9 cellular contexts compared by ENCODE assay signal in the genomic region with DNA sequence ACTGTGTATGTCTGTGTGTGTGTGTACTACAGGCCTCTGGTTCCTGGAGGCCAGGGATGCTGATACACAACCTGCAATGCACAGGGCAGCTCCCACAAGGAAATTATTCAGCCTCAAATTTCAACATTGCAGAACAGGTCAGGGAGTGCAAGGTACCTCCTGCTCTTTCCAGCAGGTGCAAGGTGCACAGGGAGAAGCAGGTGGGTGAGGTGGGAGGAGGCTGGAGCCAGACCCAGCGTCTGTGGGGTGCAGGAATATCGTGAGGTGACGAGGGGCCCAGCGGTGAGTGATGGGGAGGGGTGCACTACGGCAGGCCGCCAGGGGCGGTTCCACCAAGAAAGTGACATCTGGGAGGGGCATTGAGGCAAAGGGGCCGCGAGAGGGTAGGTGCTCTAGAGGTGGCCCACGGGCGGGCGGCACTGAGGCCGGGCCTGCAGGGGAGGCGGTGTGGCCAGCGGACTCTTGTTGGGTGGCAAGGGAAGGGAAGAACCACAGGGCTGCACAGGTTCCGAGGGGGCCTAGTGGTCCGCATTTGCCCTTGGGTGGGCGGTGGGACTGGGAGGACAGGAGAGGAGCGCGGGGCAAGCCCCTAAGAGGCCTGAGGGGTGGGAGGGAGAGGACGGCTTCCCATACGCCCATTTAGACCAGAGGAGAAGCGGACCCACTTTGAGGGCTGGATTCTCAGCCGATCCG. TPM values are rescaled to one million over a fixed set of nuclear protein-coding genes. Genes with fewer than 3 reads are reported as not detected.
A peak's percentile ranks its signal among the peaks of the same experiment; 100 is the strongest.
DNase-seq lines count a peak whose midpoint lies in the region; ATAC-seq lines count a peak whose summit lies in the region.
"Had no signal": no experiment of that assay in that cellular context is flagged by ENCODE, and none has a peak within 500 bp of the region (broad histone marks: within the 10 kb centered on the region; RNA-seq: fewer than 3 reads in every experiment).

No MANE protein-coding gene starts in this region.

- H3K9me3 ChIP-seq in iPS DF 6.9 (ENCODE audit: control insufficient read depth, insufficient read depth, low read length) = no peaks in the 10 kb centered on the region

- H3K36me3 Mint-ChIP-seq in activated CD4-positive, alpha-beta memory T cell treated with anti-CD3 and anti-CD28 coated beads for 36 hours = no peaks in the 10 kb centered on the region
- H3K36me3 Mint-ChIP-seq: activated naive CD4-positive, alpha-beta T cell treated with anti-CD3 and anti-CD28 coated beads, Interleukin-2, amount 50 U/mL, for 72 hours had no signal

- H3K27me3 Mint-ChIP-seq in activated CD4-positive, alpha-beta memory T cell treated with anti-CD3 and anti-CD28 coated beads for 36 hours = peaks cover 4% of the 10 kb centered on the region

- H3K4me3 Mint-ChIP-seq in activated CD4-positive, alpha-beta memory T cell treated with anti-CD3 and anti-CD28 coated beads for 36 hours = peak overlapping the region; percentile 49

- POLR2A ChIA-PET in activated CD4-positive, alpha-beta memory T cell treated with anti-CD3 and anti-CD28 coated beads for 36 hours (lab: Charles Lee) = no interaction called here

- no CpG with 5 or more reads among the region's 25 CpGs for WGBS in iPS DF 6.9 (ENCODE audit: insufficient coverage, insufficient read length)

- peaks cover 5% of the 10 kb centered on the region; the same call in 1 of the 2 replicates for H3K27me3 ChIP-seq in iPS DF 6.9 (ENCODE audit: control insufficient read depth, insufficient read depth, low read length)

- no peaks in the 10 kb centered on the region for H3K4me1 Mint-ChIP-seq in activated CD4-positive, alpha-beta memory T cell treated with anti-CD3 and anti-CD28 coated beads for 36 hours (ENCODE audit: low read depth)

- no peak overlapping the region for H3K27ac Mint-ChIP-seq in activated CD4-positive, alpha-beta memory T cell treated with anti-CD3 and anti-CD28 coated beads for 36 hours
- H3K27ac Mint-ChIP-seq: activated naive CD4-positive, alpha-beta T cell treated with anti-CD3 and anti-CD28 coated beads, Interleukin-2, amount 50 U/mL, for 72 hours had no signal

- H3K4me1 ChIP-seq in iPS DF 6.9 (ENCODE audit: control insufficient read depth, insufficient read depth, low read length) = peaks cover 5% of the 10 kb centered on the region; the same call in 1 of the 2 replicates

- CTCF ChIA-PET in activated CD4-positive, alpha-beta memory T cell treated with anti-CD3 and anti-CD28 coated beads for 36 hours (lab: Charles Lee) = no interaction called here

- H3K9me3 Mint-ChIP-seq in activated CD4-positive, alpha-beta memory T cell treated with anti-CD3 and anti-CD28 coated beads for 36 hours = no peaks in the 10 kb centered on the region
- H3K9me3 Mint-ChIP-seq: activated naive CD4-positive, alpha-beta T cell treated with anti-CD3 and anti-CD28 coated beads, Interleukin-2, amount 50 U/mL, for 72 hours had no signal

- H3K4me3 ChIP-seq in iPS DF 6.9 (ENCODE audit: low read length) = peak overlapping the region; percentile 61

- H3K27ac ChIP-seq in iPS DF 6.9 (ENCODE audit: low read length) = no peak overlapping the region

- intact Hi-C loops in activated CD4-positive, alpha-beta memory T cell treated with anti-CD3 and anti-CD28 coated beads for 36 hours (cut with micrococcal nuclease) = no loop called here
- intact Hi-C loops in sciatic nerve (cut with DNase I) = no loop called here

- DNase-seq in DMS53 (lab: John Stamatoyannopoulos, UW) = peak; percentile 36
- DNase-seq in DMS53 treated with DMSO at 0.1 percent for 48 hours (lab: John Stamatoyannopoulos, UW; ENCODE audit: unreplicated experiment) = no peak
- no peak for DNase-seq in activated CD4-positive, alpha-beta memory T cell treated with anti-CD3 and anti-CD28 coated beads for 36 hours
- DNase-seq in iPS DF 6.9 (ENCODE audit: low read depth, low spot score) = no peak
- DNase-seq in sciatic nerve (ENCODE audit: low spot score) = no peak
- DNase-seq in dedifferentiated amniotic fluid mesenchymal stem cell (ENCODE audit: extremely low spot score) = no peak
- no peak for DNase-seq in Kasumi-1 (lab: John Stamatoyannopoulos, UW)
- no peak for DNase-seq in hypothalamus (lab: John Stamatoyannopoulos, UW)

- peak; percentile 5 for ATAC-seq in sciatic nerve

- H3K36me3 ChIP-seq in iPS DF 6.9 (ENCODE audit: control insufficient read depth, insufficient read depth, low read length) = no peaks in the 10 kb centered on the region

RNA-seq across cellular contexts. Expression of gene DGCR6L, which starts 21.6 kb away (rescaled TPM):
- total RNA-seq in activated CD4-positive, alpha-beta memory T cell treated with anti-CD3 and anti-CD28 coated beads for 36 hours = 10 to 100 TPM; 26.9 to 31.3 TPM
- total RNA-seq in sciatic nerve = 28.9 TPM

RNA-seq across cellular contexts. Expression of gene RTN4R, which starts 30.1 kb away (rescaled TPM):
- 1 to 10 TPM; 2.6 to 3.1 TPM for total RNA-seq in activated CD4-positive, alpha-beta memory T cell treated with anti-CD3 and anti-CD28 coated beads for 36 hours
- total RNA-seq in sciatic nerve = 4.4 TPM
